ENCODE assay signal across 35 cellular contexts in genomic region chr9:137375321-137376058, GRCh38.
"Had no signal": no experiment of that assay in that cellular context is flagged by ENCODE, and none has a peak within 500 bp of the region (broad histone marks: within the 10 kb centered on the region; RNA-seq: fewer than 3 reads in every experiment).

No MANE protein-coding gene starts in this region.

- H3K4me3 ChIP-seq: adrenal gland, body of pancreas, breast epithelium had no signal

- H3K4me1 ChIP-seq: adrenal gland, breast epithelium had no signal

- H3K27ac Mint-ChIP-seq: activated B cell treated with CpG ODN at 0.5 μM for 24 hours; activated CD4-positive, alpha-beta memory T cell treated with anti-CD3 and anti-CD28 coated beads for 36 hours; activated CD4-positive, alpha-beta T cell treated with anti-CD3 and anti-CD28 coated beads, Interleukin-2, amount 10 ng/mL, durations not matched to agents 24 days and 14 days; activated CD8-positive, alpha-beta T cell treated with anti-CD3 and anti-CD28 coated beads for 36 hours; activated naive CD4-positive, alpha-beta T cell treated with anti-CD3 and anti-CD28 coated beads for 36 hours; activated naive CD4-positive, alpha-beta T cell treated with anti-CD3 and anti-CD28 coated beads, Interleukin-2, amount 50 U/mL, for 72 hours; activated naive CD8-positive, alpha-beta T cell treated with anti-CD3 and anti-CD28 coated beads for 36 hours; activated T-cell treated with anti-CD3 and anti-CD28 coated beads, Interleukin-2, amount 50 U/mL, for 72 hours; activated T-helper 1 cell treated with anti-CD3 and anti-CD28 coated beads, Interleukin-12 subunit alpha, Interleukin-12 subunit beta, Interleukin-2, Interleukin-4 antibody, amounts not matched to agents 30 ng/mL and 10 ng/mL and 1 ng/mL, durations not matched to agents 14 hours and 24 hours and 36 hours; activated T-helper 17 cell treated with anti-CD3 and anti-CD28 coated beads, Interleukin-2, amount 50 U/mL, for 72 hours; T-helper 1 cell treated with Interleukin-12 subunit alpha and Interleukin-12 subunit beta and Interleukin-4 antibody, amounts not matched to agents 30 μg/mL and 1 μg/mL, for 36 hours; T-helper 2 cell treated with Interferon-gamma antibody and Interleukin-4, amounts not matched to agents 5 μg/mL and 100 μg/mL, for 36 hours had no signal

- DNase-seq: activated B cell treated with CpG ODN at 0.5 μM for 24 hours; activated CD4-positive, alpha-beta memory T cell treated with anti-CD3 and anti-CD28 coated beads for 36 hours; activated CD4-positive, alpha-beta T cell treated with anti-CD3 and anti-CD28 coated beads for 4 hours; activated CD4-positive, alpha-beta T cell treated with anti-CD3 and anti-CD28 coated beads, Interleukin-2, amount 10 ng/mL, durations not matched to agents 24 days and 14 days; activated CD4-positive, alpha-beta T cell treated with anti-CD3 and anti-CD28 coated beads, Interleukin-2, amount 50 U/mL, for 1 hour; activated CD4-positive, alpha-beta T cell treated with anti-CD3 and anti-CD28 coated beads, Interleukin-2, amount 50 U/mL, for 4 hours; activated CD4-positive, CD25-positive, alpha-beta regulatory T cell treated with anti-CD3 and anti-CD28 coated beads, Interleukin-2, amount 50 U/mL, for 72 hours; activated CD8-positive, alpha-beta memory T cell treated with anti-CD3 and anti-CD28 coated beads, Interleukin-2, amount 50 U/mL, for 4 hours; activated CD8-positive, alpha-beta T cell treated with anti-CD3 and anti-CD28 coated beads for 36 hours; activated gamma-delta T cell treated with Interleukin-2 at 50 U/mL for 16 hours; activated naive CD4-positive, alpha-beta T cell; activated naive CD4-positive, alpha-beta T cell treated with anti-CD3 and anti-CD28 coated beads for 36 hours; activated naive CD4-positive, alpha-beta T cell treated with anti-CD3 and anti-CD28 coated beads, Interleukin-2, amount 50 U/mL, for 16 hours; activated naive CD8-positive, alpha-beta T cell treated with anti-CD3 and anti-CD28 coated beads for 36 hours; activated T-cell treated with anti-CD3 and anti-CD28 coated beads for 4 hours; activated T-cell treated with anti-CD3 and anti-CD28 coated beads, Interleukin-2, amount 50 U/mL, for 1 hour; activated T-cell treated with anti-CD3 and anti-CD28 coated beads, Interleukin-2, amount 50 U/mL, for 4 hours; activated T-cell treated with anti-CD3 and anti-CD28 coated beads, Interleukin-2, amount 50 U/mL, for 72 hours; amniotic stem cell; brain microvascular endothelial cell; central memory CD4-positive, alpha-beta T cell; T-helper 1 cell; T-helper 2 cell; T-helper 9 cell had no signal

- FAIRE-seq: astrocyte, TTC549 had no signal

- H3K9me3 ChIP-seq: adrenal gland, body of pancreas, breast epithelium had no signal

- H3K36me3 Mint-ChIP-seq: activated CD4-positive, alpha-beta memory T cell treated with anti-CD3 and anti-CD28 coated beads for 36 hours; activated naive CD4-positive, alpha-beta T cell treated with anti-CD3 and anti-CD28 coated beads, Interleukin-2, amount 50 U/mL, for 72 hours; activated naive CD8-positive, alpha-beta T cell treated with anti-CD3 and anti-CD28 coated beads for 36 hours had no signal

- H3K27me3 ChIP-seq: adrenal gland, body of pancreas, brain microvascular endothelial cell, breast epithelium had no signal

- H3K36me3 ChIP-seq: adrenal gland, brain microvascular endothelial cell, breast epithelium had no signal

- H3K4me3 Mint-ChIP-seq: activated B cell treated with CpG ODN at 0.5 μM for 24 hours; activated CD4-positive, alpha-beta memory T cell treated with anti-CD3 and anti-CD28 coated beads for 36 hours; activated CD4-positive, alpha-beta T cell treated with anti-CD3 and anti-CD28 coated beads, Interleukin-2, amount 10 ng/mL, durations not matched to agents 24 days and 14 days; activated CD8-positive, alpha-beta T cell treated with anti-CD3 and anti-CD28 coated beads for 36 hours; activated naive CD4-positive, alpha-beta T cell treated with anti-CD3 and anti-CD28 coated beads for 36 hours; activated naive CD8-positive, alpha-beta T cell treated with anti-CD3 and anti-CD28 coated beads for 36 hours; activated T-cell treated with anti-CD3 and anti-CD28 coated beads, Interleukin-2, amount 50 U/mL, for 4 hours; activated T-cell treated with anti-CD3 and anti-CD28 coated beads, Interleukin-2, amount 50 U/mL, for 72 hours; activated T-helper 1 cell treated with anti-CD3 and anti-CD28 coated beads, Interleukin-12 subunit alpha, Interleukin-12 subunit beta, Interleukin-2, Interleukin-4 antibody, amounts not matched to agents 30 ng/mL and 10 ng/mL and 1 ng/mL, durations not matched to agents 14 hours and 24 hours and 36 hours; activated T-helper 17 cell treated with anti-CD3 and anti-CD28 coated beads, Interleukin-2, amount 50 U/mL, for 72 hours; T-helper 1 cell treated with Interleukin-12 subunit alpha and Interleukin-12 subunit beta and Interleukin-4 antibody, amounts not matched to agents 30 μg/mL and 1 μg/mL, for 36 hours; T-helper 2 cell treated with Interferon-gamma antibody and Interleukin-4, amounts not matched to agents 5 μg/mL and 100 μg/mL, for 36 hours had no signal

- H3K4me1 Mint-ChIP-seq: activated B cell treated with CpG ODN at 0.5 μM for 24 hours; activated CD4-positive, alpha-beta T cell treated with anti-CD3 and anti-CD28 coated beads, Interleukin-2, amount 10 ng/mL, durations not matched to agents 24 days and 14 days; activated naive CD8-positive, alpha-beta T cell treated with anti-CD3 and anti-CD28 coated beads for 36 hours; activated T-helper 17 cell treated with anti-CD3 and anti-CD28 coated beads, Interleukin-2, amount 50 U/mL, for 72 hours had no signal

- ATAC-seq: activated CD8-positive, alpha-beta T cell treated with anti-CD3 and anti-CD28 coated beads for 36 hours; activated naive CD4-positive, alpha-beta T cell treated with anti-CD3 and anti-CD28 coated beads, Interleukin-2, amount 50 U/mL, for 72 hours; activated T-cell treated with anti-CD3 and anti-CD28 coated beads, Interleukin-2, amount 50 U/mL, for 4 hours; activated T-cell treated with anti-CD3 and anti-CD28 coated beads, Interleukin-2, amount 50 U/mL, for 72 hours; activated T-helper 17 cell treated with anti-CD3 and anti-CD28 coated beads, Interleukin-2, amount 50 U/mL, for 72 hours; body of pancreas had no signal

- H3K27ac ChIP-seq: adrenal gland, body of pancreas, brain microvascular endothelial cell, breast epithelium, VCaP had no signal

- H3K27me3 Mint-ChIP-seq: activated B cell treated with CpG ODN at 0.5 μM for 24 hours; activated CD4-positive, alpha-beta memory T cell treated with anti-CD3 and anti-CD28 coated beads for 36 hours; activated CD4-positive, alpha-beta T cell treated with anti-CD3 and anti-CD28 coated beads, Interleukin-2, amount 10 ng/mL, durations not matched to agents 24 days and 14 days; activated CD8-positive, alpha-beta T cell treated with anti-CD3 and anti-CD28 coated beads for 36 hours; activated naive CD8-positive, alpha-beta T cell treated with anti-CD3 and anti-CD28 coated beads for 36 hours; activated T-helper 17 cell treated with anti-CD3 and anti-CD28 coated beads, Interleukin-2, amount 50 U/mL, for 72 hours had no signal

- H3K9me3 Mint-ChIP-seq: activated B cell treated with CpG ODN at 0.5 μM for 24 hours; activated CD4-positive, alpha-beta memory T cell treated with anti-CD3 and anti-CD28 coated beads for 36 hours; activated CD8-positive, alpha-beta T cell treated with anti-CD3 and anti-CD28 coated beads for 36 hours; activated naive CD4-positive, alpha-beta T cell treated with anti-CD3 and anti-CD28 coated beads for 36 hours; activated naive CD4-positive, alpha-beta T cell treated with anti-CD3 and anti-CD28 coated beads, Interleukin-2, amount 50 U/mL, for 72 hours; activated naive CD8-positive, alpha-beta T cell treated with anti-CD3 and anti-CD28 coated beads for 36 hours; activated T-cell treated with anti-CD3 and anti-CD28 coated beads, Interleukin-2, amount 50 U/mL, for 4 hours; activated T-cell treated with anti-CD3 and anti-CD28 coated beads, Interleukin-2, amount 50 U/mL, for 72 hours; activated T-helper 17 cell treated with anti-CD3 and anti-CD28 coated beads, Interleukin-2, amount 50 U/mL, for 72 hours; T-helper 1 cell treated with Interleukin-12 subunit alpha and Interleukin-12 subunit beta and Interleukin-4 antibody, amounts not matched to agents 30 μg/mL and 1 μg/mL, for 36 hours; T-helper 2 cell treated with Interferon-gamma antibody and Interleukin-4, amounts not matched to agents 5 μg/mL and 100 μg/mL, for 36 hours had no signal
